Comparison of ENCODE assay signal across 1 cellular context in genomic region chr17:81394377-81394747, GRCh38.
TF ChIP-seq lines count a peak whose summit lies in the region.

No MANE protein-coding gene starts in this region.

TF ChIP-seq in K562, 482 proteins besides CTCF, POLR2A, EP300 and RAD21 (continued from another document):
- TF ChIP-seq ZBTB40 (IDR thresholded peaks at IDR 0.05): 0 out of 2 replicates have a peak, but pooled peaks have one; percentile 35
- no peak for TF ChIP-seq ZBTB40 (CRISPR knock-in tag; IDR thresholded peaks at IDR 0.05)
- TF ChIP-seq ZNF12 (CRISPR knock-in tag; IDR thresholded peaks at IDR 0.05): no peak
